17 cellular contexts compared by ENCODE assay signal in the genomic region with DNA sequence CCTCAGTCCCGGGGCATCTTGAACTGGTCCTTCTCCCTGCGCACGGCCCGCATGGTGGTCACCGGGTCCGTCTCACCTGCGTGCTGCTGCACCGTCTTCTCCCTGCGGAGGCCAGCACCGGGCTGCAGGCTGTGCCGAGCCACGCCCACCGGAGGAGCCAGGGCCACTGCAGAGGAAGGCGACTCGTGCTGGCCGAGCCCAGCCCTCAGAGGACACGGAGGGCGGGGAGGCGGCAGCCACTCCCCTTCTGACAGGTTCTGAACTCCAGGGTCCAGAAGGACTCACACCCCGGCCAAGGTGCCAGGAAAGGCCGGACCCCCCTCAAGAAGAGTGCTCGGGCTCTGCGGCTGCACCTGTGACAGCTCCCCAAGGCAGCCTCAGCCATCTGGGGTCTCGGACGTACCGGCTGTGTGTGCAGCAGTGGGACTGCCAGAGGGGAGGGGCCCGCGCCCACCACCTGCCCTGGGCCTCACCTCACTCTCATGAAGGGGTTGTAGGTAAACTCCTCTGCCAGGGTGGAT. TPM values are rescaled to one million over a fixed set of nuclear protein-coding genes. Genes with fewer than 3 reads are reported as not detected.
DNase-seq lines count a peak whose midpoint lies in the region; ATAC-seq and FAIRE-seq lines count a peak whose summit lies in the region.
"Had no signal": no experiment of that assay in that cellular context is flagged by ENCODE, and none has a peak within 500 bp of the region (broad histone marks: within the 10 kb centered on the region; RNA-seq: fewer than 3 reads in every experiment).

No MANE protein-coding gene starts in this region.

- H3K27ac ChIP-seq in small intestine (ENCODE audit: low read depth in 1 of 2, low read length in 1 of 2) = no peak overlapping the region
- H3K27ac ChIP-seq: C4-2B, left lung, upper lobe of left lung had no signal

- DNase-seq in left cardiac atrium (peak; percentile 14), Right ventricle myocardium superior (no peak), small intestine (peak; percentile 49), MG63 (no peak)
- DNase-seq: activated B cell treated with CpG ODN at 0.5 μM for 24 hours; DMS153; effector CD8-positive, alpha-beta T cell; hippocampal formation; NCI-H1930; NCI-H446 treated with DMSO at 0.1 percent for 48 hours; SHP77 treated with DMSO at 0.1 percent for 48 hours; stimulated activated naive B cell treated with anti-CD40 and anti-IgM and Interleukin-4, amounts not matched to agents 10 μg/mL and 1 μg/mL and 100 μg/mL, for 72 hours; T-helper 17 cell had no signal

- no peaks in the 10 kb centered on the region for H3K4me1 ChIP-seq in small intestine (ENCODE audit: control insufficient read depth in 2 of 2, insufficient read depth in 1 of 2, low read depth in 1 of 2, low read length in 1 of 2)

- no peak for FAIRE-seq in small intestine (lab: Jason Lieb, UNC)

- peaks cover 4 to 5% of the 10 kb centered on the region in 2 donors for H3K36me3 ChIP-seq in small intestine (ENCODE audit: control insufficient read depth in 2 of 2, insufficient read depth in 2 of 2, low read length in 2 of 2)
- H3K36me3 ChIP-seq in MG63 = peaks cover 53% of the 10 kb centered on the region

- intact Hi-C loops in left cardiac atrium (cut with DNase I) (no loop called here), Right ventricle myocardium superior (cut with DNase I) (no loop called here)

- no peaks in the 10 kb centered on the region for H3K27me3 ChIP-seq in small intestine (ENCODE audit: control insufficient read depth in 2 of 2, insufficient read depth in 2 of 2, low read length in 2 of 2)
- H3K27me3 ChIP-seq in MG63 = no peaks in the 10 kb centered on the region
- H3K27me3 ChIP-seq: left lung, upper lobe of left lung had no signal

- H3K4me3 ChIP-seq in small intestine (ENCODE audit: low read depth in 1 of 2, low read length in 2 of 2) (no peak overlapping the region), MG63 (no peak overlapping the region)
- H3K4me3 ChIP-seq: left lung, upper lobe of left lung had no signal

- ATAC-seq in left cardiac atrium (no peak), Right ventricle myocardium superior (ENCODE audit: poor library complexity) (no peak)
- ATAC-seq: left lung; stimulated activated naive B cell treated with anti-CD40 and anti-IgM and Interleukin-4, amounts not matched to agents 10 μg/mL and 1 μg/mL and 100 μg/mL, for 72 hours; T-helper 17 cell had no signal

- no peaks in the 10 kb centered on the region for H3K9me3 ChIP-seq in small intestine (ENCODE audit: control insufficient read depth, low read depth)
- 0 out of 2 replicates have a peak, but pooled peaks cover 7% of the 10 kb centered on the region for H3K9me3 ChIP-seq in MG63
- H3K9me3 ChIP-seq: left lung, upper lobe of left lung had no signal

- 54 to 71% (median 59%) methylated on average over 22 to 28 of the region's 28 CpGs for WGBS in small intestine, 3 donors

RNA-seq across cellular contexts. Expression of a gene that starts 15.8 kb away (rescaled TPM):
- total RNA-seq in left cardiac atrium = not detected
- total RNA-seq in Right ventricle myocardium superior = 0.11 TPM
- polyA plus RNA-seq in small intestine = under 1 TPM; 0.16 to 0.54 (median 0.22) TPM
- not detected in 2 replicates for total RNA-seq in MG63 (2014; rRNA removed; shearing (Covaris generic); ENCODE audit: low replicate concordance)
- total RNA-seq: A172, activated B cell treated with CpG ODN at 0.5 μM for 24 hours had no signal

RNA-seq across cellular contexts. Expression of a gene that starts 17.3 kb away (rescaled TPM):
- total RNA-seq in left cardiac atrium (100 to 1,000 TPM; 113 to 123 TPM), Right ventricle myocardium superior (163 TPM)
- 100 to 1,000 TPM in 2 of 3 donors, 10 to 100 TPM in 1; 76.9 to 167 (median 128) TPM for polyA plus RNA-seq in small intestine
- total RNA-seq in MG63 (2014; rRNA removed; shearing (Covaris generic); ENCODE audit: low replicate concordance) = 120 and 186 TPM in 2 replicates

RNA-seq across cellular contexts. Expression of a gene that starts 17.7 kb away (rescaled TPM):
- total RNA-seq in left cardiac atrium (10 to 100 TPM; 21.1 to 21.2 TPM), Right ventricle myocardium superior (31.0 TPM)
- 100 to 1,000 TPM in 1 of 3 donors, 10 to 100 TPM in 2; 75.7 to 181 (median 77.8) TPM for polyA plus RNA-seq in small intestine
- 33.4 and 35.4 TPM in 2 replicates for total RNA-seq in MG63 (2014; rRNA removed; shearing (Covaris generic); ENCODE audit: low replicate concordance)

RNA-seq across cellular contexts. Expression of a gene that starts 26.6 kb away (rescaled TPM):
- 10 to 100 TPM; 32.5 to 33.6 TPM for total RNA-seq in left cardiac atrium
- total RNA-seq in Right ventricle myocardium superior = 34.8 TPM
- polyA plus RNA-seq in small intestine = 10 to 100 TPM; 60.4 to 70.7 (median 63.2) TPM
- 156 and 163 TPM in 2 replicates for total RNA-seq in MG63 (2014; rRNA removed; shearing (Covaris generic); ENCODE audit: low replicate concordance)

RNA-seq across cellular contexts. Expression of a gene that starts 27.0 kb away (rescaled TPM):
- total RNA-seq in left cardiac atrium (10 to 100 TPM; 25.9 to 27.7 TPM), Right ventricle myocardium superior (37.5 TPM)
- polyA plus RNA-seq in small intestine = 100 to 1,000 TPM in 2 of 3 donors, 10 to 100 TPM in 1; 47.5 to 197 (median 147) TPM
- total RNA-seq in MG63 (2014; rRNA removed; shearing (Covaris generic); ENCODE audit: low replicate concordance) = 34.3 and 40.3 TPM in 2 replicates

Comparison
In these comparisons a context has a peak if more than half of its experiments do, and no peak if none do; other contexts are left out.
1. DNase-seq: peak in left cardiac atrium (single experiment) and small intestine (single experiment); none in Right ventricle myocardium superior (single experiment) and MG63 (single experiment).